In the genomic region with DNA sequence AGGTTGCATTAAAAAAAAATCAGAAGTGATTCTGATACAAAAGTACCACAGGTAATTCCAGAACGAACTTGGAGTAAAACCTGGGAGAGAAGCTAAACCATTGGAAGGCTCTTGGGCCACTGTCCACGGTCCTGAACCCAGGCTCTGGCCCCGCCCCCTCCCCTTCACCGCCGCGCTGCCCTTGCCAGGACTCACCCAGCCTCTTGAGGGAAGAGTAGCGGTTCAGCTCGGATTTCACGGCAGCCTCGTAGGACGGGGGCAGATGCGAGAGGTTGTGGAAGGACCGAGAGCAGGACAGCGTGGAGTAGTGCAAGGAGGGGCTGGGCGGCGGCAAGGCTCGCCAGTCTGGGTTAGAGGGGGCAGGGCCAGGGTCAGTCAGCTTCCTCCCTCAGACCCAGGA, we compare ENCODE assay signal across 10 cellular contexts. TPM values are rescaled to one million over a fixed set of nuclear protein-coding genes. Genes with fewer than 3 reads are reported as not detected.
DNase-seq lines count a peak whose midpoint lies in the region; ATAC-seq, FAIRE-seq and TF ChIP-seq lines count a peak whose summit lies in the region.
"Had no signal": no experiment of that assay in that cellular context is flagged by ENCODE, and none has a peak within 500 bp of the region (broad histone marks: within the 10 kb centered on the region; RNA-seq: fewer than 3 reads in every experiment).

No MANE protein-coding gene starts in this region.

- H3K79me2 ChIP-seq in HepG2 (ENCODE audit: insufficient read depth, low read length), result no peaks in the 10 kb centered on the region

- no TSS peak for BruUV-seq in HepG2 (replicated peaks; lab: Mats Ljungman, UMichigan)

- H3K4me2 ChIP-seq in HepG2 (ENCODE audit: low read depth, low read length), result no peak overlapping the region

- intact Hi-C loops in adrenal gland (cut with DNase I), result no loop called here
- intact Hi-C loops in HepG2 (cut with micrococcal nuclease; ENCODE audit: unreplicated experiment), result no loop called here
- intact Hi-C loops in kidney (cut with DNase I), result no loop called here

- DNase-seq in MV-4-11 (lab: John Stamatoyannopoulos, UW) (peak; percentile 35), adrenal gland (peak; percentile 62 to 80 (median 67)), HepG2 (ENCODE audit: low spot score) (peak; percentile 46), kidney (no peak), inferior parietal cortex (ENCODE audit: extremely low spot score) (no peak), NCI-H82 (lab: John Stamatoyannopoulos, UW) (no peak)
- DNase-seq in stimulated activated CD4-positive, alpha-beta T cell treated with anti-CD3 and anti-CD28 coated beads, Interleukin-12 subunit alpha, Interleukin-12 subunit beta, amount 100 ng/mL, for 4 hours, result no peak

- TF ChIP-seq POLR2A in adrenal gland (IDR thresholded peaks at IDR 0.05) (no peak), HepG2 (IDR thresholded peaks at IDR 0.05; ENCODE audit: insufficient read depth in 1 of 2, low read depth in 2 of 2, low read length in 2 of 2) (no peak)

- TF ChIP-seq CTCF in adrenal gland (IDR thresholded peaks at IDR 0.05), result no peak
- TF ChIP-seq CTCF in HepG2 (CRISPR knock-in tag; IDR thresholded peaks at IDR 0.05), result no peak
- no peak for TF ChIP-seq CTCF in kidney (IDR thresholded peaks at IDR 0.05; ENCODE audit: borderline replicate concordance, extremely low read depth, insufficient read depth)

- TF ChIP-seq RAD21 in HepG2 (CRISPR knock-in tag; IDR thresholded peaks at IDR 0.05), result no peak

- H3K27ac ChIP-seq in adrenal gland (no peak overlapping the region), HepG2 (ENCODE audit: extremely low read length, insufficient read depth, low read length) (no peak overlapping the region), kidney (ENCODE audit: low read depth in 2 of 2, low read length in 2 of 2) (no peak overlapping the region)

- H3K4me3 ChIP-seq in adrenal gland, result no peak overlapping the region
- H3K4me3 ChIP-seq in HepG2 (replicated peaks in 1 of 3; ENCODE audit: insufficient read depth in 1 of 3, low read depth in 2 of 3, low read length in 3 of 3), result no peak overlapping the region
- no peak overlapping the region for H3K4me3 ChIP-seq in kidney (ENCODE audit: low read length in 2 of 2)

- CTCF ChIA-PET in HepG2 (lab: Yijun Ruan, JAX; ENCODE audit: low intra/inter-chr PET ratio, low total read pairs), result no interaction called here

- in situ Hi-C loops in HepG2 (cut with HindIII; ENCODE audit: extremely low pct_ligation_motif_present, low pct_unique_long_range_greater_than_20kb), result no loop called here

- H4K20me1 ChIP-seq in HepG2 (ENCODE audit: insufficient read depth, low read length), result peaks cover 4% of the 10 kb centered on the region; the same call in 1 of the 2 replicates

- H3K4me1 ChIP-seq in adrenal gland (replicated peaks in 1 of 2) (no peaks in the 10 kb centered on the region), HepG2 (ENCODE audit: insufficient read depth, low read length) (no peaks in the 10 kb centered on the region), kidney (ENCODE audit: control insufficient read depth in 1 of 2, insufficient read depth in 1 of 2, low read depth in 1 of 2, low read length in 2 of 2) (peaks cover 0 to 4% of the 10 kb centered on the region in 2 donors)

- H3K27me3 ChIP-seq in adrenal gland, result peaks cover 47% of the 10 kb centered on the region
- H3K27me3 ChIP-seq in HepG2 (ENCODE audit: control insufficient read depth in 1 of 2, insufficient read depth in 2 of 2, low read length in 2 of 2), result peaks cover 5 to 21% of the 10 kb centered on the region in 2 experiments; a peak in 4 of 5 replicates

- 0 to 8% (median 5%) methylated on average over 8 to 17 of the region's 17 CpGs for WGBS in adrenal gland, 4 donors
- WGBS in HepG2 (ENCODE audit: low lambda C conversion rate), result 4% methylated on average over 7 of the region's 17 CpGs

- peak; percentile 95 for FAIRE-seq in G401.6 (lab: Jason Lieb, UNC)
- FAIRE-seq in HepG2 (lab: Jason Lieb, UNC), result peak; percentile 40
- no peak for FAIRE-seq in kidney (lab: Jason Lieb, UNC)

- H3K9ac ChIP-seq in HepG2 (ENCODE audit: insufficient read depth, low read depth, low read length), result no peak overlapping the region
- no peak overlapping the region for H3K9ac ChIP-seq in kidney (ENCODE audit: low read length in 2 of 2)

- peak; percentile 79 for ATAC-seq in HepG2

- H3K36me3 ChIP-seq in adrenal gland (replicated peaks in 1 of 2) (no peaks in the 10 kb centered on the region), HepG2 (replicated peaks in 1 of 2; ENCODE audit: control insufficient read depth in 1 of 2, insufficient read depth in 2 of 2, low read length in 2 of 2) (no peaks in the 10 kb centered on the region), kidney (ENCODE audit: control insufficient read depth in 1 of 2, insufficient read depth in 2 of 2, low read length in 2 of 2) (no peaks in the 10 kb centered on the region)

- POLR2A ChIA-PET in HepG2 (lab: Yijun Ruan, JAX), result interaction anchor here (1.0 to 1.2 kb wide), 3 partner anchors 23 to 30 kb away, joined by 3 to 8 read pairs (median 5); a partner anchor contains a TSS

- no peak overlapping the region for H2AFZ ChIP-seq in HepG2 (ENCODE audit: low read length)

- H3K9me3 ChIP-seq in adrenal gland (replicated peaks in 1 of 3) (no peaks in the 10 kb centered on the region), HepG2 (ENCODE audit: low read length) (no peaks in the 10 kb centered on the region), kidney (ENCODE audit: control insufficient read depth in 1 of 2, low read length in 2 of 2) (no peaks in the 10 kb centered on the region)

- TF ChIP-seq EP300 in HepG2 (IDR thresholded peaks at IDR 0.05; ENCODE audit: low read depth in 2 of 2, low read length in 2 of 2) (no peak), HepG2 (CRISPR knock-in tag; IDR thresholded peaks at IDR 0.05; ENCODE audit: borderline replicate concordance) (no peak)

RNA-seq across cellular contexts. Expression of a gene that starts 5.7 kb away (rescaled TPM):
- total RNA-seq in adrenal gland (under 1 TPM in 4 of 8 donors, not detected in 4; 0.08 to 0.49 (median 0.31) TPM), HepG2 (2016; rRNA removed; fragmentation: Illumina TruSeq; extraction: Trizol) (not detected in 2 replicates), kidney (not detected)
- polyA plus RNA-seq in adrenal gland (1 to 10 TPM in 2 of 3 donors, under 1 TPM in 1; 0.47 to 1.3 (median 1.1) TPM), HepG2 (2011; rRNA removed) (not detected in 2 replicates), kidney (ENCODE audit: insufficient read depth, low read depth, low replicate concordance) (not detected)
- total RNA-seq in HepG2 (2016; cell fraction: cytosol; rRNA removed; fragmentation: Illumina TruSeq; extraction: Trizol; ENCODE audit: low read depth), result not detected in 2 replicates
- not detected in 2 replicates for total RNA-seq in HepG2 (2016; cell fraction: insoluble cytoplasmic fraction; rRNA removed; fragmentation: Illumina TruSeq; extraction: Trizol)
- not detected in 2 replicates for total RNA-seq in HepG2 (2016; cell fraction: membrane; rRNA removed; fragmentation: Illumina TruSeq; extraction: Trizol)
- not detected in 2 replicates for total RNA-seq in HepG2 (2016; cell fraction: nucleus; rRNA removed; fragmentation: Illumina TruSeq; extraction: Trizol)
- polyA plus RNA-seq in HepG2 (2011; cell fraction: cytosol; rRNA removed), result not detected in 2 replicates
- polyA plus RNA-seq in HepG2 (2011; cell fraction: nucleus; rRNA removed), result not detected in 2 replicates
- not detected in 2 replicates for polyA plus RNA-seq in HepG2 (2012)
- polyA plus RNA-seq in HepG2 (2016; cell fraction: cytosol; fragmentation: Illumina TruSeq; extraction: Trizol; ENCODE audit: low read depth), result not detected in 2 replicates
- not detected in 2 replicates for polyA plus RNA-seq in HepG2 (2016; cell fraction: insoluble cytoplasmic fraction; fragmentation: Illumina TruSeq; extraction: Trizol; ENCODE audit: low read depth)
- polyA plus RNA-seq in HepG2 (2016; cell fraction: membrane; fragmentation: Illumina TruSeq; extraction: Trizol; ENCODE audit: low read depth), result not detected in 2 replicates
- not detected in 2 replicates for polyA plus RNA-seq in HepG2 (2016; cell fraction: nucleus; fragmentation: Illumina TruSeq; extraction: Trizol; ENCODE audit: insufficient read depth, low read depth)
- 0.05 TPM in 1 of 2 replicates, not detected in the other for polyA minus RNA-seq in HepG2 (2011; rRNA and poly(A)+ RNA removed; ENCODE audit: low replicate concordance)
- not detected in 2 replicates for polyA minus RNA-seq in HepG2 (2011; cell fraction: cytosol; rRNA and poly(A)+ RNA removed)
- polyA minus RNA-seq in HepG2 (2011; cell fraction: nucleus; rRNA and poly(A)+ RNA removed), result not detected in 2 replicates
- total RNA-seq: pulmonary artery endothelial cell had no signal

RNA-seq across cellular contexts. Expression of a gene that starts 24.0 kb away (rescaled TPM):
- total RNA-seq in adrenal gland (100 to 1,000 TPM in 1 of 8 donors, 10 to 100 TPM in 7; 58.2 to 181 (median 80.8) TPM), HepG2 (2016; rRNA removed; fragmentation: Illumina TruSeq; extraction: Trizol) (105 and 106 TPM in 2 replicates), kidney (45.9 TPM)
- polyA plus RNA-seq in adrenal gland (100 to 1,000 TPM in 1 of 3 donors, 10 to 100 TPM in 2; 18.1 to 119 (median 75.0) TPM), HepG2 (2011; rRNA removed) (76.8 and 91.2 TPM in 2 replicates), kidney (ENCODE audit: insufficient read depth, low read depth, low replicate concordance) (326 TPM)
- total RNA-seq in HepG2 (2016; cell fraction: cytosol; rRNA removed; fragmentation: Illumina TruSeq; extraction: Trizol; ENCODE audit: low read depth), result 58.0 and 83.1 TPM in 2 replicates
- 111 TPM in 2 replicates for total RNA-seq in HepG2 (2016; cell fraction: insoluble cytoplasmic fraction; rRNA removed; fragmentation: Illumina TruSeq; extraction: Trizol)
- total RNA-seq in HepG2 (2016; cell fraction: membrane; rRNA removed; fragmentation: Illumina TruSeq; extraction: Trizol), result 74.7 and 115 TPM in 2 replicates
- total RNA-seq in HepG2 (2016; cell fraction: nucleus; rRNA removed; fragmentation: Illumina TruSeq; extraction: Trizol), result 35.2 and 36.6 TPM in 2 replicates
- 54.7 and 108 TPM in 2 replicates for polyA plus RNA-seq in HepG2 (2011; cell fraction: cytosol; rRNA removed)
- 86.0 and 95.9 TPM in 2 replicates for polyA plus RNA-seq in HepG2 (2011; cell fraction: nucleus; rRNA removed)
- polyA plus RNA-seq in HepG2 (2012), result 45.9 and 55.5 TPM in 2 replicates
- 60.4 and 89.7 TPM in 2 replicates for polyA plus RNA-seq in HepG2 (2016; cell fraction: cytosol; fragmentation: Illumina TruSeq; extraction: Trizol; ENCODE audit: low read depth)
- polyA plus RNA-seq in HepG2 (2016; cell fraction: insoluble cytoplasmic fraction; fragmentation: Illumina TruSeq; extraction: Trizol; ENCODE audit: low read depth), result 101 and 114 TPM in 2 replicates
- polyA plus RNA-seq in HepG2 (2016; cell fraction: membrane; fragmentation: Illumina TruSeq; extraction: Trizol; ENCODE audit: low read depth), result 71.9 and 93.3 TPM in 2 replicates
- polyA plus RNA-seq in HepG2 (2016; cell fraction: nucleus; fragmentation: Illumina TruSeq; extraction: Trizol; ENCODE audit: insufficient read depth, low read depth), result 63.4 and 69.6 TPM in 2 replicates
- 18.3 and 57.5 TPM in 2 replicates for polyA minus RNA-seq in HepG2 (2011; rRNA and poly(A)+ RNA removed; ENCODE audit: low replicate concordance)
- 34.3 and 34.6 TPM in 2 replicates for polyA minus RNA-seq in HepG2 (2011; cell fraction: cytosol; rRNA and poly(A)+ RNA removed)
- 21.0 and 25.6 TPM in 2 replicates for polyA minus RNA-seq in HepG2 (2011; cell fraction: nucleus; rRNA and poly(A)+ RNA removed)

RNA-seq across cellular contexts. Expression of a gene that starts 27.1 kb away (rescaled TPM):
- total RNA-seq in adrenal gland, result not detected
- polyA plus RNA-seq in adrenal gland, result not detected
- total RNA-seq in HepG2 (2016; rRNA removed; fragmentation: Illumina TruSeq; extraction: Trizol), result not detected in 2 replicates
- total RNA-seq in HepG2 (2016; cell fraction: cytosol; rRNA removed; fragmentation: Illumina TruSeq; extraction: Trizol; ENCODE audit: low read depth), result not detected in 2 replicates
- not detected in 2 replicates for total RNA-seq in HepG2 (2016; cell fraction: insoluble cytoplasmic fraction; rRNA removed; fragmentation: Illumina TruSeq; extraction: Trizol)
- total RNA-seq in HepG2 (2016; cell fraction: membrane; rRNA removed; fragmentation: Illumina TruSeq; extraction: Trizol), result not detected in 2 replicates
- total RNA-seq in HepG2 (2016; cell fraction: nucleus; rRNA removed; fragmentation: Illumina TruSeq; extraction: Trizol), result not detected in 2 replicates
- polyA plus RNA-seq in HepG2 (2011; rRNA removed), result not detected in 2 replicates
- not detected in 2 replicates for polyA plus RNA-seq in HepG2 (2011; cell fraction: cytosol; rRNA removed)
- not detected in 2 replicates for polyA plus RNA-seq in HepG2 (2011; cell fraction: nucleus; rRNA removed)
- not detected in 2 replicates for polyA plus RNA-seq in HepG2 (2012)
- polyA plus RNA-seq in HepG2 (2016; cell fraction: cytosol; fragmentation: Illumina TruSeq; extraction: Trizol; ENCODE audit: low read depth), result not detected in 2 replicates
- not detected in 2 replicates for polyA plus RNA-seq in HepG2 (2016; cell fraction: insoluble cytoplasmic fraction; fragmentation: Illumina TruSeq; extraction: Trizol; ENCODE audit: low read depth)
- not detected in 2 replicates for polyA plus RNA-seq in HepG2 (2016; cell fraction: membrane; fragmentation: Illumina TruSeq; extraction: Trizol; ENCODE audit: low read depth)
- polyA plus RNA-seq in HepG2 (2016; cell fraction: nucleus; fragmentation: Illumina TruSeq; extraction: Trizol; ENCODE audit: insufficient read depth, low read depth), result not detected in 2 replicates
- polyA minus RNA-seq in HepG2 (2011; rRNA and poly(A)+ RNA removed; ENCODE audit: low replicate concordance), result not detected in 2 replicates
- polyA minus RNA-seq in HepG2 (2011; cell fraction: cytosol; rRNA and poly(A)+ RNA removed), result not detected in 2 replicates
- polyA minus RNA-seq in HepG2 (2011; cell fraction: nucleus; rRNA and poly(A)+ RNA removed), result not detected in 2 replicates
- not detected for total RNA-seq in kidney
- polyA plus RNA-seq in kidney (ENCODE audit: insufficient read depth, low read depth, low replicate concordance), result not detected
- total RNA-seq: pulmonary artery endothelial cell had no signal
- polyA plus RNA-seq: adipose tissue had no signal

RNA-seq across cellular contexts. Expression of a gene that starts 29.8 kb away (rescaled TPM):
- 10 to 100 TPM; 13.0 to 57.1 (median 20.0) TPM for total RNA-seq in adrenal gland
- polyA plus RNA-seq in adrenal gland, result 10 to 100 TPM in 2 of 3 donors, 1 to 10 TPM in 1; 8.8 to 18.0 (median 11.9) TPM
- total RNA-seq in HepG2 (2016; rRNA removed; fragmentation: Illumina TruSeq; extraction: Trizol), result 29.5 and 39.3 TPM in 2 replicates
- total RNA-seq in HepG2 (2016; cell fraction: cytosol; rRNA removed; fragmentation: Illumina TruSeq; extraction: Trizol; ENCODE audit: low read depth), result 24.2 and 26.4 TPM in 2 replicates
- total RNA-seq in HepG2 (2016; cell fraction: insoluble cytoplasmic fraction; rRNA removed; fragmentation: Illumina TruSeq; extraction: Trizol), result 27.5 and 32.8 TPM in 2 replicates
- 46.3 and 52.3 TPM in 2 replicates for total RNA-seq in HepG2 (2016; cell fraction: membrane; rRNA removed; fragmentation: Illumina TruSeq; extraction: Trizol)
- 8.8 and 13.3 TPM in 2 replicates for total RNA-seq in HepG2 (2016; cell fraction: nucleus; rRNA removed; fragmentation: Illumina TruSeq; extraction: Trizol)
- 26.6 and 32.2 TPM in 2 replicates for polyA plus RNA-seq in HepG2 (2011; rRNA removed)
- polyA plus RNA-seq in HepG2 (2011; cell fraction: cytosol; rRNA removed), result 13.5 and 25.5 TPM in 2 replicates
- 11.7 and 17.0 TPM in 2 replicates for polyA plus RNA-seq in HepG2 (2011; cell fraction: nucleus; rRNA removed)
- polyA plus RNA-seq in HepG2 (2012), result 13.3 and 15.9 TPM in 2 replicates
- 40.7 and 47.0 TPM in 2 replicates for polyA plus RNA-seq in HepG2 (2016; cell fraction: cytosol; fragmentation: Illumina TruSeq; extraction: Trizol; ENCODE audit: low read depth)
- 40.6 and 48.2 TPM in 2 replicates for polyA plus RNA-seq in HepG2 (2016; cell fraction: insoluble cytoplasmic fraction; fragmentation: Illumina TruSeq; extraction: Trizol; ENCODE audit: low read depth)
- polyA plus RNA-seq in HepG2 (2016; cell fraction: membrane; fragmentation: Illumina TruSeq; extraction: Trizol; ENCODE audit: low read depth), result 58.0 and 64.6 TPM in 2 replicates
- polyA plus RNA-seq in HepG2 (2016; cell fraction: nucleus; fragmentation: Illumina TruSeq; extraction: Trizol; ENCODE audit: insufficient read depth, low read depth), result 28.6 and 29.6 TPM in 2 replicates
- polyA minus RNA-seq in HepG2 (2011; rRNA and poly(A)+ RNA removed; ENCODE audit: low replicate concordance), result 27.9 and 372 TPM in 2 replicates
- polyA minus RNA-seq in HepG2 (2011; cell fraction: cytosol; rRNA and poly(A)+ RNA removed), result 21.6 and 27.8 TPM in 2 replicates
- 11.3 and 12.2 TPM in 2 replicates for polyA minus RNA-seq in HepG2 (2011; cell fraction: nucleus; rRNA and poly(A)+ RNA removed)
- total RNA-seq in kidney, result 16.8 TPM
- 20.8 TPM for polyA plus RNA-seq in kidney (ENCODE audit: insufficient read depth, low read depth, low replicate concordance)

RNA-seq across cellular contexts. Expression of a gene that starts 39.0 kb away (rescaled TPM):
- 10 to 100 TPM in 3 of 8 donors, 1 to 10 TPM in 5; 5.4 to 27.9 (median 9.2) TPM for total RNA-seq in adrenal gland
- 10 to 100 TPM in 1 of 3 donors, 1 to 10 TPM in 1, under 1 TPM in 1; 0.04 to 17.5 (median 3.7) TPM for polyA plus RNA-seq in adrenal gland
- total RNA-seq in HepG2 (2016; rRNA removed; fragmentation: Illumina TruSeq; extraction: Trizol), result 1.00 and 1.2 TPM in 2 replicates
- total RNA-seq in HepG2 (2016; cell fraction: cytosol; rRNA removed; fragmentation: Illumina TruSeq; extraction: Trizol; ENCODE audit: low read depth), result 0.53 and 0.91 TPM in 2 replicates
- total RNA-seq in HepG2 (2016; cell fraction: insoluble cytoplasmic fraction; rRNA removed; fragmentation: Illumina TruSeq; extraction: Trizol), result 0.98 and 1.1 TPM in 2 replicates
- 1.9 and 2.5 TPM in 2 replicates for total RNA-seq in HepG2 (2016; cell fraction: membrane; rRNA removed; fragmentation: Illumina TruSeq; extraction: Trizol)
- 1.2 TPM in 2 replicates for total RNA-seq in HepG2 (2016; cell fraction: nucleus; rRNA removed; fragmentation: Illumina TruSeq; extraction: Trizol)
- 0.48 and 0.54 TPM in 2 replicates for polyA plus RNA-seq in HepG2 (2011; rRNA removed)
- polyA plus RNA-seq in HepG2 (2011; cell fraction: cytosol; rRNA removed), result 0.19 and 0.56 TPM in 2 replicates
- polyA plus RNA-seq in HepG2 (2011; cell fraction: nucleus; rRNA removed), result 2.8 and 4.7 TPM in 2 replicates
- 1.7 and 1.9 TPM in 2 replicates for polyA plus RNA-seq in HepG2 (2012)
- polyA plus RNA-seq in HepG2 (2016; cell fraction: cytosol; fragmentation: Illumina TruSeq; extraction: Trizol; ENCODE audit: low read depth), result 0.40 and 0.47 TPM in 2 replicates
- polyA plus RNA-seq in HepG2 (2016; cell fraction: insoluble cytoplasmic fraction; fragmentation: Illumina TruSeq; extraction: Trizol; ENCODE audit: low read depth), result 1.4 and 2.1 TPM in 2 replicates
- polyA plus RNA-seq in HepG2 (2016; cell fraction: membrane; fragmentation: Illumina TruSeq; extraction: Trizol; ENCODE audit: low read depth), result 1.1 and 2.4 TPM in 2 replicates
- 2.5 and 2.7 TPM in 2 replicates for polyA plus RNA-seq in HepG2 (2016; cell fraction: nucleus; fragmentation: Illumina TruSeq; extraction: Trizol; ENCODE audit: insufficient read depth, low read depth)
- polyA minus RNA-seq in HepG2 (2011; rRNA and poly(A)+ RNA removed; ENCODE audit: low replicate concordance), result 0.75 and 2.3 TPM in 2 replicates
- polyA minus RNA-seq in HepG2 (2011; cell fraction: cytosol; rRNA and poly(A)+ RNA removed), result 1.9 and 2.1 TPM in 2 replicates
- 0.62 and 1.8 TPM in 2 replicates for polyA minus RNA-seq in HepG2 (2011; cell fraction: nucleus; rRNA and poly(A)+ RNA removed)
- 12.0 TPM for total RNA-seq in kidney
- 2.3 TPM for polyA plus RNA-seq in kidney (ENCODE audit: insufficient read depth, low read depth, low replicate concordance)

Comparison
In these comparisons a context has a peak if more than half of its experiments do, and no peak if none do; other contexts are left out.
1. DNase-seq: peak in MV-4-11 (single experiment), adrenal gland (7 of 7) and HepG2 (single experiment); none in kidney (single experiment), inferior parietal cortex (single experiment), NCI-H82 (single experiment) and stimulated activated CD4-positive, alpha-beta T cell treated with anti-CD3 and anti-CD28 coated beads, Interleukin-12 subunit alpha, Interleukin-12 subunit beta, amount 100 ng/mL, for 4 hours (single experiment).